In the genomic region with DNA sequence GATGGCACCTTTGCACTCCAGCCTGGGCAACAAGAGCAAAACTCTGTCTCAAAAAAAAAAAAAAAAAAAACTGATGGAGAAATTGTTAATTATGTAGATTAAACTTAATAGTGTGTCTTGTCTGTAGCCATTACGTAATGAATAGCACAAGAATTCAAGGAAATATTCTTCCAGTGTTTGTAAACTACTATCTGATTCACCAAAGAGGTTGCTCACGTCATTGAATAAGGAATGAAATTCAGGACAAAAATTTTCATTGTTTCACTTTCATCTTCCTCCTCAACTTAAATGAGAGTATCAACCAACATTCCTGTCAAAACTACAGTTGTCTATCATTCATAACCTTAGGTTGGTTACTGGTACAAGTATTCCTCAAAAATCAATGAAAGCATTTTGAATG, we compare ENCODE assay signal across 17 cellular contexts. TPM values are rescaled to one million over a fixed set of nuclear protein-coding genes. Genes with fewer than 3 reads are reported as not detected.
"Had no signal": no experiment of that assay in that cellular context is flagged by ENCODE, and none has a peak within 500 bp of the region (broad histone marks: within the 10 kb centered on the region; RNA-seq: fewer than 3 reads in every experiment).

No MANE protein-coding gene starts in this region.

- H3K4me1 ChIP-seq: left ventricle myocardium inferior, psoas muscle, tibial artery, vagina had no signal

- H3K36me3 ChIP-seq: left ventricle myocardium inferior, tibial artery, vagina had no signal

- H3K4me3 ChIP-seq: left ventricle myocardium inferior, psoas muscle, tibial artery, vagina had no signal

- H3K27me3 ChIP-seq: vagina had no signal

- H3K27ac ChIP-seq: left ventricle myocardium inferior, psoas muscle, tibial artery, vagina, VCaP had no signal

- DNase-seq: activated CD4-positive, alpha-beta memory T cell treated with anti-CD3 and anti-CD28 coated beads for 36 hours; activated gamma-delta T cell; activated T-cell treated with anti-CD3 and anti-CD28 coated beads, Interleukin-2, amount 50 U/mL, for 48 hours; effector CD4-positive, alpha-beta T cell; immature natural killer cell; left ventricle myocardium inferior; mesendoderm; psoas muscle; stimulated activated CD4-positive, alpha-beta T cell treated with anti-CD3 and anti-CD28 coated beads, Interleukin-4, amount 100 ng/mL, for 4 hours; stimulated activated naive CD8-positive, alpha-beta T cell treated with anti-CD3 and anti-CD28 coated beads, Interleukin-15, amount 100 ng/mL, for 72 hours; T-cell; T1000; tibial artery had no signal

- ATAC-seq: psoas muscle; stimulated activated naive CD8-positive, alpha-beta T cell treated with anti-CD3 and anti-CD28 coated beads, Interleukin-15, amount 100 ng/mL, for 72 hours; T-cell had no signal

- H3K9me3 ChIP-seq: left ventricle myocardium inferior, psoas muscle, tibial artery, vagina had no signal

RNA-seq across cellular contexts. Expression of a gene that starts 35.8 kb away (rescaled TPM):
- total RNA-seq: activated CD4-positive, alpha-beta memory T cell treated with anti-CD3 and anti-CD28 coated beads for 36 hours; left ventricle myocardium inferior; osteoblast; psoas muscle; T-cell; vagina had no signal
- polyA plus RNA-seq: immature natural killer cell, neural cell, psoas muscle had no signal
